In the genomic region with DNA sequence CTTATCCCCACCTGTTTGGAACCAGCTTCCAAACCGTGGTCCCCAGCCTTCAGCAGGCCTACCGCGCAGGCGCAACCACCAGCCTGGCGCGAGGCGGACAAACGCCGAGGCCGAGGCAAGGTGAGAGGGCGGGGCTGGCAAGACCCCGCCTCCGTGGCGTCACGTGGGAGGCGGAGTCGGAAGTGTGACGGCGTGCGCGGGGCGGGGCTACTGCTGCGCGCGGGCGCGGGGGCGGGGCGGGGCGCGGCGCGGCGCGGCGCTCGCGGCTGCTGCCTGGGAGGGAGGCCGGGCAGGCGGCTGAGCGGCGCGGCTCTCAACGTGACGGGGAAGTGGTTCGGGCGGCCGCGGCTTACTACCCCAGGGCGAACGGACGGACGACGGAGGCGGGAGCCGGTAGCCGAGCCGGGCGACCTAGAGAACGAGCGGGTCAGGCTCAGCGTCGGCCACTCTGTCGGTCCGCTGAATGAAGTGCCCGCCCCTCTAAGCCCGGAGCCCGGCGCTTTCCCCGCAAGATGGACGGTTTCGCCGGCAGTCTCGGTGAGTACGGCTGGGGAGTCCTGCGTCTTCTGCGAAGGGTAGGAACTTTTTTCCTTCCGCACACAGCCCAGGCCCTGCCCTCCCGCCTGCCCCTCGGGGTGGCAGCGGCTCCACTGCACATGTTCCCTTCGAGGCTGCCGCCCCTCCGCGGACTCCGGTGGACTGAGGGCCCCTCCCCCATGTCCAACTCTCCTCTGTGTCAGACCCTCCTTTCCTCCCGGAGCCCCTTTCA, we compare ENCODE assay signal across 1 cellular context.
A peak's percentile ranks its signal among the peaks of the same experiment; 100 is the strongest.
TF ChIP-seq lines count a peak whose summit lies in the region.

A gene with protein sequence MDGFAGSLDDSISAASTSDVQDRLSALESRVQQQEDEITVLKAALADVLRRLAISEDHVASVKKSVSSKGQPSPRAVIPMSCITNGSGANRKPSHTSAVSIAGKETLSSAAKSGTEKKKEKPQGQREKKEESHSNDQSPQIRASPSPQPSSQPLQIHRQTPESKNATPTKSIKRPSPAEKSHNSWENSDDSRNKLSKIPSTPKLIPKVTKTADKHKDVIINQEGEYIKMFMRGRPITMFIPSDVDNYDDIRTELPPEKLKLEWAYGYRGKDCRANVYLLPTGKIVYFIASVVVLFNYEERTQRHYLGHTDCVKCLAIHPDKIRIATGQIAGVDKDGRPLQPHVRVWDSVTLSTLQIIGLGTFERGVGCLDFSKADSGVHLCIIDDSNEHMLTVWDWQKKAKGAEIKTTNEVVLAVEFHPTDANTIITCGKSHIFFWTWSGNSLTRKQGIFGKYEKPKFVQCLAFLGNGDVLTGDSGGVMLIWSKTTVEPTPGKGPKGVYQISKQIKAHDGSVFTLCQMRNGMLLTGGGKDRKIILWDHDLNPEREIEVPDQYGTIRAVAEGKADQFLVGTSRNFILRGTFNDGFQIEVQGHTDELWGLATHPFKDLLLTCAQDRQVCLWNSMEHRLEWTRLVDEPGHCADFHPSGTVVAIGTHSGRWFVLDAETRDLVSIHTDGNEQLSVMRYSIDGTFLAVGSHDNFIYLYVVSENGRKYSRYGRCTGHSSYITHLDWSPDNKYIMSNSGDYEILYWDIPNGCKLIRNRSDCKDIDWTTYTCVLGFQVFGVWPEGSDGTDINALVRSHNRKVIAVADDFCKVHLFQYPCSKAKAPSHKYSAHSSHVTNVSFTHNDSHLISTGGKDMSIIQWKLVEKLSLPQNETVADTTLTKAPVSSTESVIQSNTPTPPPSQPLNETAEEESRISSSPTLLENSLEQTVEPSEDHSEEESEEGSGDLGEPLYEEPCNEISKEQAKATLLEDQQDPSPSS (plus strand): TSS at position 254 of the 769 bp plus-strand sequence. CDS start 259 bp downstream, at position 513.

TF ChIP-seq in HepG2, 621 proteins besides CTCF, POLR2A, EP300 and RAD21 (continued from another document and continues in another):
- TF ChIP-seq, protein P1, sequence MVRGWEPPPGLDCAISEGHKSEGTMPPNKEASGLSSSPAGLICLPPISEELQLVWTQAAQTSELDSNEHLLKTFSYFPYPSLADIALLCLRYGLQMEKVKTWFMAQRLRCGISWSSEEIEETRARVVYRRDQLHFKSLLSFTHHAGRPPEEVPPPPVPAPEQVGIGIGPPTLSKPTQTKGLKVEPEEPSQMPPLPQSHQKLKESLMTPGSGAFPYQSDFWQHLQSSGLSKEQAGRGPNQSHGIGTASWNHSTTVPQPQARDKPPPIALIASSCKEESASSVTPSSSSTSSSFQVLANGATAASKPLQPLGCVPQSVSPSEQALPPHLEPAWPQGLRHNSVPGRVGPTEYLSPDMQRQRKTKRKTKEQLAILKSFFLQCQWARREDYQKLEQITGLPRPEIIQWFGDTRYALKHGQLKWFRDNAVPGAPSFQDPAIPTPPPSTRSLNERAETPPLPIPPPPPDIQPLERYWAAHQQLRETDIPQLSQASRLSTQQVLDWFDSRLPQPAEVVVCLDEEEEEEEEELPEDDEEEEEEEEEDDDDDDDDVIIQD (CRISPR knock-in tag; IDR thresholded peaks at IDR 0.05; ENCODE audit: low read depth) = peak; percentile 77
- TF ChIP-seq ZNF33A (CRISPR knock-in tag; IDR thresholded peaks at IDR 0.05; ENCODE audit: borderline replicate concordance) (no peak), ZNF772 (CRISPR knock-in tag; IDR thresholded peaks at IDR 0.05) (peak; percentile 80; the same call in 1 of the 2 replicates), BRCA1 (CRISPR knock-in tag; IDR thresholded peaks at IDR 0.05) (peak; percentile 61), ZNF567 (CRISPR knock-in tag; IDR thresholded peaks at IDR 0.05; ENCODE audit: borderline replicate concordance) (no peak), PAF1 (CRISPR knock-in tag; IDR thresholded peaks at IDR 0.05) (peak; percentile 79), SOX6 (IDR thresholded peaks at IDR 0.05) (no peak), SOX6 (CRISPR knock-in tag; IDR thresholded peaks at IDR 0.05) (peak; percentile 13; the same call in 1 of the 2 replicates), ZNF331 (CRISPR knock-in tag; IDR thresholded peaks at IDR 0.05) (peak; percentile 56; the same call in 1 of the 2 replicates), STAT5B (CRISPR knock-in tag; IDR thresholded peaks at IDR 0.05) (0 out of 2 replicates have a peak, but pooled peaks have one; percentile 63), ZSCAN25 (CRISPR knock-in tag; IDR thresholded peaks at IDR 0.05) (peak; percentile 53; the same call in 1 of the 2 replicates), HOXA5 (CRISPR knock-in tag; IDR thresholded peaks at IDR 0.05) (peak; percentile 89), ZNF20 (CRISPR knock-in tag; IDR thresholded peaks at IDR 0.05) (no peak), TBL1XR1 (IDR thresholded peaks at IDR 0.05; ENCODE audit: borderline replicate concordance, low read length, partially characterized antibody) (no peak), NONO (IDR thresholded peaks at IDR 0.05) (no peak), NONO (CRISPR knock-in tag; conservative IDR thresholded peaks at IDR 0.05) (peak; percentile 65; the same call in 1 of the 2 replicates), NAIF1 (CRISPR knock-in tag; IDR thresholded peaks at IDR 0.05; ENCODE audit: borderline replicate concordance) (no peak), TOE1 (CRISPR knock-in tag; IDR thresholded peaks at IDR 0.05) (0 out of 2 replicates have a peak, but pooled peaks have one; percentile 48), THYN1 (CRISPR knock-in tag; IDR thresholded peaks at IDR 0.05; ENCODE audit: borderline replicate concordance, low read depth) (no peak), GLI4 (CRISPR knock-in tag; IDR thresholded peaks at IDR 0.05; ENCODE audit: borderline replicate concordance) (peak; percentile 97; the same call in 1 of the 2 replicates), ZNF749 (CRISPR knock-in tag; IDR thresholded peaks at IDR 0.05; ENCODE audit: borderline replicate concordance) (peak; percentile 95), ZFP41 (CRISPR knock-in tag; IDR thresholded peaks at IDR 0.05; ENCODE audit: borderline replicate concordance) (peak; percentile 16; the same call in 1 of the 2 replicates), ZNF781 (CRISPR knock-in tag; IDR thresholded peaks at IDR 0.05; ENCODE audit: borderline replicate concordance, not compliant biosample characterization) (peak; percentile 7), ZFP1 (CRISPR knock-in tag; IDR thresholded peaks at IDR 0.05) (peak; percentile 49; the same call in 1 of the 2 replicates)
- TF ChIP-seq, protein P2, sequence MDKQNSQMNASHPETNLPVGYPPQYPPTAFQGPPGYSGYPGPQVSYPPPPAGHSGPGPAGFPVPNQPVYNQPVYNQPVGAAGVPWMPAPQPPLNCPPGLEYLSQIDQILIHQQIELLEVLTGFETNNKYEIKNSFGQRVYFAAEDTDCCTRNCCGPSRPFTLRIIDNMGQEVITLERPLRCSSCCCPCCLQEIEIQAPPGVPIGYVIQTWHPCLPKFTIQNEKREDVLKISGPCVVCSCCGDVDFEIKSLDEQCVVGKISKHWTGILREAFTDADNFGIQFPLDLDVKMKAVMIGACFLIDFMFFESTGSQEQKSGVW (CRISPR knock-in tag; IDR thresholded peaks at IDR 0.05; ENCODE audit: borderline replicate concordance) = no peak; the same call in 1 of the 2 replicates
- TF ChIP-seq, protein P3, sequence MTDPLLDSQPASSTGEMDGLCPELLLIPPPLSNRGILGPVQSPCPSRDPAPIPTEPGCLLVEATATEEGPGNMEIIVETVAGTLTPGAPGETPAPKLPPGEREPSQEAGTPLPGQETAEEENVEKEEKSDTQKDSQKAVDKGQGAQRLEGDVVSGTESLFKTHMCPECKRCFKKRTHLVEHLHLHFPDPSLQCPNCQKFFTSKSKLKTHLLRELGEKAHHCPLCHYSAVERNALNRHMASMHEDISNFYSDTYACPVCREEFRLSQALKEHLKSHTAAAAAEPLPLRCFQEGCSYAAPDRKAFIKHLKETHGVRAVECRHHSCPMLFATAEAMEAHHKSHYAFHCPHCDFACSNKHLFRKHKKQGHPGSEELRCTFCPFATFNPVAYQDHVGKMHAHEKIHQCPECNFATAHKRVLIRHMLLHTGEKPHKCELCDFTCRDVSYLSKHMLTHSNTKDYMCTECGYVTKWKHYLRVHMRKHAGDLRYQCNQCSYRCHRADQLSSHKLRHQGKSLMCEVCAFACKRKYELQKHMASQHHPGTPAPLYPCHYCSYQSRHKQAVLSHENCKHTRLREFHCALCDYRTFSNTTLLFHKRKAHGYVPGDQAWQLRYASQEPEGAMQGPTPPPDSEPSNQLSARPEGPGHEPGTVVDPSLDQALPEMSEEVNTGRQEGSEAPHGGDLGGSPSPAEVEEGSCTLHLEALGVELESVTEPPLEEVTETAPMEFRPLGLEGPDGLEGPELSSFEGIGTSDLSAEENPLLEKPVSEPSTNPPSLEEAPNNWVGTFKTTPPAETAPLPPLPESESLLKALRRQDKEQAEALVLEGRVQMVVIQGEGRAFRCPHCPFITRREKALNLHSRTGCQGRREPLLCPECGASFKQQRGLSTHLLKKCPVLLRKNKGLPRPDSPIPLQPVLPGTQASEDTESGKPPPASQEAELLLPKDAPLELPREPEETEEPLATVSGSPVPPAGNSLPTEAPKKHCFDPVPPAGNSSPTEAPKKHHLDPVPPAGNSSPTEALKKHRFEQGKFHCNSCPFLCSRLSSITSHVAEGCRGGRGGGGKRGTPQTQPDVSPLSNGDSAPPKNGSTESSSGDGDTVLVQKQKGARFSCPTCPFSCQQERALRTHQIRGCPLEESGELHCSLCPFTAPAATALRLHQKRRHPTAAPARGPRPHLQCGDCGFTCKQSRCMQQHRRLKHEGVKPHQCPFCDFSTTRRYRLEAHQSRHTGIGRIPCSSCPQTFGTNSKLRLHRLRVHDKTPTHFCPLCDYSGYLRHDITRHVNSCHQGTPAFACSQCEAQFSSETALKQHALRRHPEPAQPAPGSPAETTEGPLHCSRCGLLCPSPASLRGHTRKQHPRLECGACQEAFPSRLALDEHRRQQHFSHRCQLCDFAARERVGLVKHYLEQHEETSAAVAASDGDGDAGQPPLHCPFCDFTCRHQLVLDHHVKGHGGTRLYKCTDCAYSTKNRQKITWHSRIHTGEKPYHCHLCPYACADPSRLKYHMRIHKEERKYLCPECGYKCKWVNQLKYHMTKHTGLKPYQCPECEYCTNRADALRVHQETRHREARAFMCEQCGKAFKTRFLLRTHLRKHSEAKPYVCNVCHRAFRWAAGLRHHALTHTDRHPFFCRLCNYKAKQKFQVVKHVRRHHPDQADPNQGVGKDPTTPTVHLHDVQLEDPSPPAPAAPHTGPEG (CRISPR knock-in tag; IDR thresholded peaks at IDR 0.05) = peak; percentile 40; the same call in 1 of the 2 replicates
- TF ChIP-seq, protein P4, sequence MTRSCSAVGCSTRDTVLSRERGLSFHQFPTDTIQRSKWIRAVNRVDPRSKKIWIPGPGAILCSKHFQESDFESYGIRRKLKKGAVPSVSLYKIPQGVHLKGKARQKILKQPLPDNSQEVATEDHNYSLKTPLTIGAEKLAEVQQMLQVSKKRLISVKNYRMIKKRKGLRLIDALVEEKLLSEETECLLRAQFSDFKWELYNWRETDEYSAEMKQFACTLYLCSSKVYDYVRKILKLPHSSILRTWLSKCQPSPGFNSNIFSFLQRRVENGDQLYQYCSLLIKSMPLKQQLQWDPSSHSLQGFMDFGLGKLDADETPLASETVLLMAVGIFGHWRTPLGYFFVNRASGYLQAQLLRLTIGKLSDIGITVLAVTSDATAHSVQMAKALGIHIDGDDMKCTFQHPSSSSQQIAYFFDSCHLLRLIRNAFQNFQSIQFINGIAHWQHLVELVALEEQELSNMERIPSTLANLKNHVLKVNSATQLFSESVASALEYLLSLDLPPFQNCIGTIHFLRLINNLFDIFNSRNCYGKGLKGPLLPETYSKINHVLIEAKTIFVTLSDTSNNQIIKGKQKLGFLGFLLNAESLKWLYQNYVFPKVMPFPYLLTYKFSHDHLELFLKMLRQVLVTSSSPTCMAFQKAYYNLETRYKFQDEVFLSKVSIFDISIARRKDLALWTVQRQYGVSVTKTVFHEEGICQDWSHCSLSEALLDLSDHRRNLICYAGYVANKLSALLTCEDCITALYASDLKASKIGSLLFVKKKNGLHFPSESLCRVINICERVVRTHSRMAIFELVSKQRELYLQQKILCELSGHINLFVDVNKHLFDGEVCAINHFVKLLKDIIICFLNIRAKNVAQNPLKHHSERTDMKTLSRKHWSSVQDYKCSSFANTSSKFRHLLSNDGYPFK (CRISPR knock-in tag; IDR thresholded peaks at IDR 0.05; ENCODE audit: borderline replicate concordance) = peak; percentile 82; the same call in 1 of the 2 replicates
- TF ChIP-seq, protein P5, sequence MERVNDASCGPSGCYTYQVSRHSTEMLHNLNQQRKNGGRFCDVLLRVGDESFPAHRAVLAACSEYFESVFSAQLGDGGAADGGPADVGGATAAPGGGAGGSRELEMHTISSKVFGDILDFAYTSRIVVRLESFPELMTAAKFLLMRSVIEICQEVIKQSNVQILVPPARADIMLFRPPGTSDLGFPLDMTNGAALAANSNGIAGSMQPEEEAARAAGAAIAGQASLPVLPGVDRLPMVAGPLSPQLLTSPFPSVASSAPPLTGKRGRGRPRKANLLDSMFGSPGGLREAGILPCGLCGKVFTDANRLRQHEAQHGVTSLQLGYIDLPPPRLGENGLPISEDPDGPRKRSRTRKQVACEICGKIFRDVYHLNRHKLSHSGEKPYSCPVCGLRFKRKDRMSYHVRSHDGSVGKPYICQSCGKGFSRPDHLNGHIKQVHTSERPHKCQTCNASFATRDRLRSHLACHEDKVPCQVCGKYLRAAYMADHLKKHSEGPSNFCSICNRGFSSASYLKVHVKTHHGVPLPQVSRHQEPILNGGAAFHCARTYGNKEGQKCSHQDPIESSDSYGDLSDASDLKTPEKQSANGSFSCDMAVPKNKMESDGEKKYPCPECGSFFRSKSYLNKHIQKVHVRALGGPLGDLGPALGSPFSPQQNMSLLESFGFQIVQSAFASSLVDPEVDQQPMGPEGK (CRISPR knock-in tag; IDR thresholded peaks at IDR 0.05) = peak; percentile 42; the same call in 1 of the 2 replicates
- TF ChIP-seq, protein P6, sequence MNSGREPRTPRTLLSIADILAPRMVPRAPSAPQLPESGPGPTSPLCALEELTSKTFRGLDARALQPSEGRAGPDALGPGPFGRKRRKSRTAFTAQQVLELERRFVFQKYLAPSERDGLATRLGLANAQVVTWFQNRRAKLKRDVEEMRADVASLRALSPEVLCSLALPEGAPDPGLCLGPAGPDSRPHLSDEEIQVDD (CRISPR knock-in tag; IDR thresholded peaks at IDR 0.05; ENCODE audit: borderline replicate concordance) = peak; percentile 24; the same call in 1 of the 2 replicates
- TF ChIP-seq, protein P7, sequence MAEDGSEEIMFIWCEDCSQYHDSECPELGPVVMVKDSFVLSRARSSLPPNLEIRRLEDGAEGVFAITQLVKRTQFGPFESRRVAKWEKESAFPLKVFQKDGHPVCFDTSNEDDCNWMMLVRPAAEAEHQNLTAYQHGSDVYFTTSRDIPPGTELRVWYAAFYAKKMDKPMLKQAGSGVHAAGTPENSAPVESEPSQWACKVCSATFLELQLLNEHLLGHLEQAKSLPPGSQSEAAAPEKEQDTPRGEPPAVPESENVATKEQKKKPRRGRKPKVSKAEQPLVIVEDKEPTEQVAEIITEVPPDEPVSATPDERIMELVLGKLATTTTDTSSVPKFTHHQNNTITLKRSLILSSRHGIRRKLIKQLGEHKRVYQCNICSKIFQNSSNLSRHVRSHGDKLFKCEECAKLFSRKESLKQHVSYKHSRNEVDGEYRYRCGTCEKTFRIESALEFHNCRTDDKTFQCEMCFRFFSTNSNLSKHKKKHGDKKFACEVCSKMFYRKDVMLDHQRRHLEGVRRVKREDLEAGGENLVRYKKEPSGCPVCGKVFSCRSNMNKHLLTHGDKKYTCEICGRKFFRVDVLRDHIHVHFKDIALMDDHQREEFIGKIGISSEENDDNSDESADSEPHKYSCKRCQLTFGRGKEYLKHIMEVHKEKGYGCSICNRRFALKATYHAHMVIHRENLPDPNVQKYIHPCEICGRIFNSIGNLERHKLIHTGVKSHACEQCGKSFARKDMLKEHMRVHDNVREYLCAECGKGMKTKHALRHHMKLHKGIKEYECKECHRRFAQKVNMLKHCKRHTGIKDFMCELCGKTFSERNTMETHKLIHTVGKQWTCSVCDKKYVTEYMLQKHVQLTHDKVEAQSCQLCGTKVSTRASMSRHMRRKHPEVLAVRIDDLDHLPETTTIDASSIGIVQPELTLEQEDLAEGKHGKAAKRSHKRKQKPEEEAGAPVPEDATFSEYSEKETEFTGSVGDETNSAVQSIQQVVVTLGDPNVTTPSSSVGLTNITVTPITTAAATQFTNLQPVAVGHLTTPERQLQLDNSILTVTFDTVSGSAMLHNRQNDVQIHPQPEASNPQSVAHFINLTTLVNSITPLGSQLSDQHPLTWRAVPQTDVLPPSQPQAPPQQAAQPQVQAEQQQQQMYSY (CRISPR knock-in tag; IDR thresholded peaks at IDR 0.05) = peak; percentile 58
